Comparison of ENCODE assay signal across 10 cellular contexts in genomic region chr7:98398567-98399372, GRCh38. TPM values are rescaled to one million over a fixed set of nuclear protein-coding genes. Genes with fewer than 3 reads are reported as not detected.
DNase-seq lines count a peak whose midpoint lies in the region; ATAC-seq and TF ChIP-seq lines count a peak whose summit lies in the region.
"Had no signal": no experiment of that assay in that cellular context is flagged by ENCODE, and none has a peak within 500 bp of the region (broad histone marks: within the 10 kb centered on the region; RNA-seq: fewer than 3 reads in every experiment).

No MANE protein-coding gene starts in this region.

- POLR2A ChIA-PET in SK-N-SH (lab: Yijun Ruan, JAX): no interaction called here
- POLR2A ChIA-PET in WTC11 (lab: Charles Lee): no interaction called here

- peaks cover 34% of the 10 kb centered on the region for H3K4me1 Mint-ChIP-seq in WTC11

- 0 out of 2 replicates have a peak, but pooled peaks cover 3% of the 10 kb centered on the region for H4K20me1 ChIP-seq in SK-N-SH (ENCODE audit: insufficient read depth)

- DNase-seq in SK-N-SH: no peak
- no peak for DNase-seq in WTC11 (ENCODE audit: low spot score)
- no peak for DNase-seq in kidney epithelial cell (ENCODE audit: low read depth)
- no peak for DNase-seq in upper lobe of right lung
- DNase-seq in NK-92 (lab: John Stamatoyannopoulos, UW; ENCODE audit: unreplicated experiment): no peak
- no peak for DNase-seq in KG1 (lab: John Stamatoyannopoulos, UW)
- DNase-seq: BE2C, hippocampal formation had no signal

- TF ChIP-seq RAD21 in SK-N-SH (IDR thresholded peaks at IDR 0.05; ENCODE audit: low read length): no peak

- no peaks in the 10 kb centered on the region; the same call in 1 of the 2 replicates for H3K27me3 Mint-ChIP-seq in WTC11 (ENCODE audit: low read depth)

- H3K27ac ChIP-seq in SK-N-SH (ENCODE audit: low read depth in 2 of 2, low read length in 1 of 2) (no peak overlapping the region), upper lobe of right lung (no peak overlapping the region)

- peak overlapping the region; percentile 86 for H3K27ac Mint-ChIP-seq in WTC11

- no peaks in the 10 kb centered on the region for H3K27me3 ChIP-seq in SK-N-SH (ENCODE audit: insufficient read depth)
- H3K27me3 ChIP-seq in kidney epithelial cell (ENCODE audit: control insufficient read depth, insufficient read depth, low read length): no peaks in the 10 kb centered on the region
- H3K27me3 ChIP-seq in upper lobe of right lung: no peaks in the 10 kb centered on the region

- 0 out of 2 replicates have a peak, but pooled peaks cover 3% of the 10 kb centered on the region for H3K36me3 Mint-ChIP-seq in WTC11

- no peak for TF ChIP-seq CTCF in SK-N-SH (IDR thresholded peaks at IDR 0.05)
- TF ChIP-seq CTCF in WTC11 (IDR thresholded peaks at IDR 0.05): no peak
- TF ChIP-seq CTCF in kidney epithelial cell (IDR thresholded peaks at IDR 0.05; ENCODE audit: insufficient read depth, low read length, poor library complexity, severe bottlenecking): no peak
- no peak for TF ChIP-seq CTCF in upper lobe of right lung (IDR thresholded peaks at IDR 0.05)

- H3K9me2 ChIP-seq in SK-N-SH: no peaks in the 10 kb centered on the region

- no peak for TF ChIP-seq EP300 in SK-N-SH (IDR thresholded peaks at IDR 0.05; ENCODE audit: borderline replicate concordance in 1 of 2, low read depth in 1 of 2, low read length in 1 of 2)

- peaks cover 26% of the 10 kb centered on the region for H3F3A ChIP-seq in SK-N-SH (replicated peaks; ENCODE audit: insufficient read depth)

- H3K9me3 ChIP-seq in SK-N-SH (no peaks in the 10 kb centered on the region), upper lobe of right lung (no peaks in the 10 kb centered on the region)
- H3K9me3 ChIP-seq: BE2C had no signal

- intact Hi-C loops in upper lobe of right lung (cut with DNase I): no loop called here

- H3K4me1 ChIP-seq in SK-N-SH (ENCODE audit: control insufficient read depth in 1 of 2, insufficient read depth in 2 of 2, low read depth in 1 of 2, low read length in 1 of 2) (peaks cover 8 to 9% of the 10 kb centered on the region in 2 experiments; a peak in 2 of 4 replicates), upper lobe of right lung (peaks cover 4% of the 10 kb centered on the region)
- H3K4me1 ChIP-seq: BE2C had no signal

- CTCF ChIA-PET in SK-N-SH (lab: Yijun Ruan, JAX) (interaction anchor here (0.8 to 1.3 kb wide), 3 partner anchors 22 to 104 kb away, joined by 3 to 4 read pairs (median 3); no protein-coding TSS in a partner anchor), WTC11 (lab: Charles Lee) (no interaction called here)

- H3K79me2 ChIP-seq in SK-N-SH (ENCODE audit: insufficient read depth): no peaks in the 10 kb centered on the region

- H3K4me3 Mint-ChIP-seq in WTC11: peak overlapping the region; percentile 84

- H3K36me3 ChIP-seq in SK-N-SH (replicated peaks in 1 of 2; ENCODE audit: control insufficient read depth in 1 of 2, insufficient read depth in 2 of 2, low read length in 1 of 2) (no peaks in the 10 kb centered on the region), kidney epithelial cell (ENCODE audit: control insufficient read depth, insufficient read depth, low read length) (no peaks in the 10 kb centered on the region), upper lobe of right lung (no peaks in the 10 kb centered on the region)
- H3K36me3 ChIP-seq: BE2C had no signal

- ATAC-seq in SK-N-SH treated with all-trans-retinoic acid at 6 μM for 48 hours (no peak), WTC11 (no peak), upper lobe of right lung (no peak), HG02759 (IDR thresholded peaks at IDR 0.05; ENCODE audit: unreplicated experiment) (no peak)

- H3K9ac ChIP-seq in SK-N-SH: no peak overlapping the region

- WGBS in SK-N-SH (ENCODE audit: low lambda C conversion rate): 82% methylated on average over 20 of the region's 20 CpGs

- 0 out of 2 replicates have a peak overlapping the region, but pooled peaks have one; percentile 60 for H3K4me2 ChIP-seq in SK-N-SH

- H3K4me3 ChIP-seq in SK-N-SH (ENCODE audit: low read depth in 2 of 2, low read length in 1 of 2) (no peak overlapping the region), kidney epithelial cell (ENCODE audit: low read depth, low read length) (peak overlapping the region; percentile 66), upper lobe of right lung (peak overlapping the region; percentile 48)

- no peaks in the 10 kb centered on the region for H3K9me3 Mint-ChIP-seq in WTC11

- H2AFZ ChIP-seq in SK-N-SH (ENCODE audit: low read depth): no peak overlapping the region

TF ChIP-seq in SK-N-SH, 30 proteins besides CTCF, POLR2A, EP300 and RAD21:
- TF ChIP-seq RCOR1 (IDR thresholded peaks at IDR 0.05; ENCODE audit: low read length) (no peak), MXI1 (IDR thresholded peaks at IDR 0.05; ENCODE audit: low read depth, low read length) (no peak), FOSL2 (IDR thresholded peaks at IDR 0.05; ENCODE audit: borderline replicate concordance, low read depth) (no peak), TEAD4 (IDR thresholded peaks at IDR 0.05; ENCODE audit: borderline replicate concordance, insufficient read depth) (no peak), NFIC (IDR thresholded peaks at IDR 0.05; ENCODE audit: borderline replicate concordance) (no peak)
- TF ChIP-seq, protein P1, sequence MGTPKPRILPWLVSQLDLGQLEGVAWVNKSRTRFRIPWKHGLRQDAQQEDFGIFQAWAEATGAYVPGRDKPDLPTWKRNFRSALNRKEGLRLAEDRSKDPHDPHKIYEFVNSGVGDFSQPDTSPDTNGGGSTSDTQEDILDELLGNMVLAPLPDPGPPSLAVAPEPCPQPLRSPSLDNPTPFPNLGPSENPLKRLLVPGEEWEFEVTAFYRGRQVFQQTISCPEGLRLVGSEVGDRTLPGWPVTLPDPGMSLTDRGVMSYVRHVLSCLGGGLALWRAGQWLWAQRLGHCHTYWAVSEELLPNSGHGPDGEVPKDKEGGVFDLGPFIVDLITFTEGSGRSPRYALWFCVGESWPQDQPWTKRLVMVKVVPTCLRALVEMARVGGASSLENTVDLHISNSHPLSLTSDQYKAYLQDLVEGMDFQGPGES (IDR thresholded peaks at IDR 0.05; ENCODE audit: low read depth, low read length): no peak
TF ChIP-seq in SK-N-SH: peak in this region for 0.

TF ChIP-seq in SK-N-SH treated with all-trans-retinoic acid at 6 μM for 48 hours, 23 proteins besides CTCF, POLR2A, EP300 and RAD21 (continues in another document):
- TF ChIP-seq RARB (CRISPR knock-in tag; IDR thresholded peaks at IDR 0.05) (no peak), ZFP30 (CRISPR knock-in tag; IDR thresholded peaks at IDR 0.05) (no peak), ESRRG (CRISPR knock-in tag; IDR thresholded peaks at IDR 0.05) (no peak), BACH2 (CRISPR knock-in tag; IDR thresholded peaks at IDR 0.05; ENCODE audit: borderline replicate concordance) (no peak)
- TF ChIP-seq, protein P2, sequence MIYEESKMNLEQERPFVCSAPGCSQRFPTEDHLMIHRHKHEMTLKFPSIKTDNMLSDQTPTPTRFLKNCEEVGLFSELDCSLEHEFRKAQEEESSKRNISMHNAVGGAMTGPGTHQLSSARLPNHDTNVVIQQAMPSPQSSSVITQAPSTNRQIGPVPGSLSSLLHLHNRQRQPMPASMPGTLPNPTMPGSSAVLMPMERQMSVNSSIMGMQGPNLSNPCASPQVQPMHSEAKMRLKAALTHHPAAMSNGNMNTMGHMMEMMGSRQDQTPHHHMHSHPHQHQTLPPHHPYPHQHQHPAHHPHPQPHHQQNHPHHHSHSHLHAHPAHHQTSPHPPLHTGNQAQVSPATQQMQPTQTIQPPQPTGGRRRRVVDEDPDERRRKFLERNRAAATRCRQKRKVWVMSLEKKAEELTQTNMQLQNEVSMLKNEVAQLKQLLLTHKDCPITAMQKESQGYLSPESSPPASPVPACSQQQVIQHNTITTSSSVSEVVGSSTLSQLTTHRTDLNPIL (CRISPR knock-in tag; IDR thresholded peaks at IDR 0.05; ENCODE audit: low read depth): no peak

TF ChIP-seq in WTC11, 78 proteins besides CTCF, POLR2A, EP300 and RAD21:
- TF ChIP-seq ZNF416 (CRISPR knock-in tag; IDR thresholded peaks at IDR 0.05): no peak
- TF ChIP-seq GABPB1 (CRISPR knock-in tag; IDR thresholded peaks at IDR 0.05): peak; percentile 40; the same call in 1 of the 2 replicates

RNA-seq across cellular contexts. Expression of gene BAIAP2L1, which starts 2.1 kb away (rescaled TPM):
- 8.7 and 8.8 TPM in 2 replicates for polyA plus RNA-seq in SK-N-SH (2012; rRNA removed)
- 7.6 and 7.8 TPM in 2 replicates for polyA plus RNA-seq in SK-N-SH (2012; cell fraction: cytosol; rRNA removed)
- polyA plus RNA-seq in SK-N-SH (2012; cell fraction: nucleus; rRNA removed): 13.6 and 15.9 TPM in 2 replicates
- total RNA-seq in WTC11 (2021): 35.5 to 37.5 TPM (median 36.8 TPM) in 3 replicates
- 32.5 and 38.8 TPM in 2 replicates for total RNA-seq in kidney epithelial cell
- total RNA-seq in upper lobe of right lung: 22.9 TPM

Comparison
In these comparisons a context has a peak if more than half of its experiments do, and no peak if none do; other contexts are left out.
1. H3K4me3 ChIP-seq: peak in kidney epithelial cell (single experiment) and upper lobe of right lung (single experiment); none in SK-N-SH (0 of 2).